In the genomic region with DNA sequence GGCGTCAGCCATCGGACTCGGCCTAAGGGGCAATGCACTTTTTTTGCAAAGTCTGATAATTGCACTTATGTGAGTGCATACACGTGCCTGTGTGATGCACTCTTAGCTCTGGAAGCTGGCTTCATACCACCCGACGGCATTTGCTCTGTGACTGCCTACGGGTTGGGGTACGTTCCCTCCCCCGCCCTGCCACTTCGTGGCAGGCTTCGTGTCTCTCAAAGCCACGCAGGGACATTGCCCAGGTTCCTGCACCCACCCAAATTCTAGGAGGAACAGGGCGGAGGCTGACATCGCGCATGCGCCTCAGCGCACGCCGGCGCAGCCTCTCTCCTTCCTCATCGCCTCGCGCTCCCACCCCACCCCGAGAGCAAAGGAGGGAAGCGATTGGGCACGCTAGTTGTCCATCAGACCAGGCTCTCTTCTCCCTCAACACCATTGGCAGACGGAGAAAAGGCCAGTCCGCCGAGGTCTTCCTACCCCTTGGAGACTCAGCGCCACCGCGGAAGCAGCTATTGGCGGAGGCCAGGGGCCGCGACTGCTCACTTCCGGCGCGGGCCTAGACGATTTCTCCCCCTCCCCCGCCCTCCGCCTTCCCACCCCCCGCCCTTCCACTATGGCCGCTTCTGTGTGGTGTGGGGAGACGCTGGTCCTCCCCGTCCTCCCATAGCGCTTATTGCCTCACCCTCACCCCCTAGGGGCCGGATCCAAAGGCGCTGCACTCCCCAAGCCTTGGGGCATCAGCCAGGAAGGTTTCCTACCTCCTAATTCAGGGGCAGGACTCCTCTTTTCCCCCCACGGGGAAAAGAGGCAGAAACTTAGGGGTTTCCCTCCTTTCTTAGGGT, we compare ENCODE assay signal across 8 cellular contexts. TPM values are rescaled to one million over a fixed set of nuclear protein-coding genes. Genes with fewer than 3 reads are reported as not detected.
DNase-seq lines count a peak whose midpoint lies in the region; ATAC-seq and TF ChIP-seq lines count a peak whose summit lies in the region.

A gene with protein sequence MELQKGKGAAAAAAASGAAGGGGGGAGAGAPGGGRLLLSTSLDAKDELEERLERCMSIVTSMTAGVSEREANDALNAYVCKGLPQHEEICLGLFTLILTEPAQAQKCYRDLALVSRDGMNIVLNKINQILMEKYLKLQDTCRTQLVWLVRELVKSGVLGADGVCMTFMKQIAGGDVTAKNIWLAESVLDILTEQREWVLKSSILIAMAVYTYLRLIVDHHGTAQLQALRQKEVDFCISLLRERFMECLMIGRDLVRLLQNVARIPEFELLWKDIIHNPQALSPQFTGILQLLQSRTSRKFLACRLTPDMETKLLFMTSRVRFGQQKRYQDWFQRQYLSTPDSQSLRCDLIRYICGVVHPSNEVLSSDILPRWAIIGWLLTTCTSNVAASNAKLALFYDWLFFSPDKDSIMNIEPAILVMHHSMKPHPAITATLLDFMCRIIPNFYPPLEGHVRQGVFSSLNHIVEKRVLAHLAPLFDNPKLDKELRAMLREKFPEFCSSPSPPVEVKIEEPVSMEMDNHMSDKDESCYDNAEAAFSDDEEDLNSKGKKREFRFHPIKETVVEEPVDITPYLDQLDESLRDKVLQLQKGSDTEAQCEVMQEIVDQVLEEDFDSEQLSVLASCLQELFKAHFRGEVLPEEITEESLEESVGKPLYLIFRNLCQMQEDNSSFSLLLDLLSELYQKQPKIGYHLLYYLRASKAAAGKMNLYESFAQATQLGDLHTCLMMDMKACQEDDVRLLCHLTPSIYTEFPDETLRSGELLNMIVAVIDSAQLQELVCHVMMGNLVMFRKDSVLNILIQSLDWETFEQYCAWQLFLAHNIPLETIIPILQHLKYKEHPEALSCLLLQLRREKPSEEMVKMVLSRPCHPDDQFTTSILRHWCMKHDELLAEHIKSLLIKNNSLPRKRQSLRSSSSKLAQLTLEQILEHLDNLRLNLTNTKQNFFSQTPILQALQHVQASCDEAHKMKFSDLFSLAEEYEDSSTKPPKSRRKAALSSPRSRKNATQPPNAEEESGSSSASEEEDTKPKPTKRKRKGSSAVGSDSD (plus strand): TSS at position 588 of the 842 bp plus-strand sequence. CDS start 585 bp downstream, outside the sequence.

- no peaks in the 10 kb centered on the region for H3K27me3 ChIP-seq in mucosa of rectum (ENCODE audit: control insufficient read depth in 2 of 2, insufficient read depth in 2 of 2, low read length in 2 of 2)

- H3K36me3 ChIP-seq in mucosa of rectum (ENCODE audit: control insufficient read depth in 2 of 2, insufficient read depth in 2 of 2, low read length in 2 of 2): no peaks in the 10 kb centered on the region

- in situ Hi-C loops in KBM-7 (cut with MboI; ENCODE audit: low pct_unique_long_range_greater_than_20kb, low sequenced_read_pairs): no loop called here

- H3K4me1 Mint-ChIP-seq in activated T-cell treated with anti-CD3 and anti-CD28 coated beads, Interleukin-2, amount 50 U/mL, for 24 hours (ENCODE audit: low read depth): peaks cover 37% of the 10 kb centered on the region

- no peaks in the 10 kb centered on the region for H3K27me3 Mint-ChIP-seq in activated T-cell treated with anti-CD3 and anti-CD28 coated beads, Interleukin-2, amount 50 U/mL, for 24 hours

- peak; percentile 75 for TF ChIP-seq POLR2A in erythroblast (IDR thresholded peaks at IDR 0.05; ENCODE audit: low read length)

- peak; percentile 100 for DNase-seq in DMS53 (lab: John Stamatoyannopoulos, UW)
- peak; percentile 100 for DNase-seq in KBM-7
- DNase-seq in activated T-cell treated with anti-CD3 and anti-CD28 coated beads, Interleukin-2, amount 50 U/mL, for 24 hours: peak; percentile 98
- peak; percentile 100 for DNase-seq in erythroblast (lab: John Stamatoyannopoulos, UW)
- peak; percentile 99 for DNase-seq in stimulated activated CD8-positive, alpha-beta memory T cell treated with anti-CD3 and anti-CD28 coated beads, Interleukin-4, amount 100 ng/mL, for 48 hours

- H3K27ac ChIP-seq in mucosa of rectum (ENCODE audit: low read depth in 2 of 2, low read length in 2 of 2): peak within 1 kb of the TSS; percentile 95 to 97

- no peaks in the 10 kb centered on the region for H3K9me3 ChIP-seq in mucosa of rectum (ENCODE audit: control insufficient read depth in 2 of 2, low read length in 2 of 2)

- peak within 1 kb of the TSS; percentile 93 for H3K4me3 Mint-ChIP-seq in activated T-cell treated with anti-CD3 and anti-CD28 coated beads, Interleukin-2, amount 50 U/mL, for 24 hours

- H3K9me3 Mint-ChIP-seq in activated T-cell treated with anti-CD3 and anti-CD28 coated beads, Interleukin-2, amount 50 U/mL, for 24 hours: no peaks in the 10 kb centered on the region

- peak within 1 kb of the TSS; percentile 93 to 96 for H3K4me3 ChIP-seq in mucosa of rectum (ENCODE audit: low read length in 2 of 2)

- H3K9ac ChIP-seq in mucosa of rectum (ENCODE audit: low read depth in 1 of 2, low read length in 2 of 2): peak within 1 kb of the TSS; percentile 99 to 100

- H3K27ac Mint-ChIP-seq in activated T-cell treated with anti-CD3 and anti-CD28 coated beads, Interleukin-2, amount 50 U/mL, for 24 hours: peak within 1 kb of the TSS; percentile 97

- H3K4me1 ChIP-seq in mucosa of rectum (ENCODE audit: control insufficient read depth in 2 of 2, insufficient read depth in 2 of 2, low read length in 2 of 2): peaks cover 7% of the 10 kb centered on the region in 2 donors

- ATAC-seq in GM21717 (IDR thresholded peaks at IDR 0.05; ENCODE audit: unreplicated experiment): peak; percentile 85

- H3K36me3 Mint-ChIP-seq in activated T-cell treated with anti-CD3 and anti-CD28 coated beads, Interleukin-2, amount 50 U/mL, for 24 hours (ENCODE audit: low read depth): peaks cover 35% of the 10 kb centered on the region

TF ChIP-seq in PFSK-1, 5 proteins besides CTCF, POLR2A, EP300 and RAD21:
- TF ChIP-seq SIN3A (IDR thresholded peaks at IDR 0.05; ENCODE audit: borderline replicate concordance, insufficient read depth, low read length): no peak; the same call in 1 of the 2 replicates
- peak; percentile 58 for TF ChIP-seq FOXP2 (optimal IDR thresholded peaks at IDR 0.05; ENCODE audit: borderline replicate concordance, extremely low read depth, extremely low read length, insufficient read depth)
- TF ChIP-seq, protein P1, sequence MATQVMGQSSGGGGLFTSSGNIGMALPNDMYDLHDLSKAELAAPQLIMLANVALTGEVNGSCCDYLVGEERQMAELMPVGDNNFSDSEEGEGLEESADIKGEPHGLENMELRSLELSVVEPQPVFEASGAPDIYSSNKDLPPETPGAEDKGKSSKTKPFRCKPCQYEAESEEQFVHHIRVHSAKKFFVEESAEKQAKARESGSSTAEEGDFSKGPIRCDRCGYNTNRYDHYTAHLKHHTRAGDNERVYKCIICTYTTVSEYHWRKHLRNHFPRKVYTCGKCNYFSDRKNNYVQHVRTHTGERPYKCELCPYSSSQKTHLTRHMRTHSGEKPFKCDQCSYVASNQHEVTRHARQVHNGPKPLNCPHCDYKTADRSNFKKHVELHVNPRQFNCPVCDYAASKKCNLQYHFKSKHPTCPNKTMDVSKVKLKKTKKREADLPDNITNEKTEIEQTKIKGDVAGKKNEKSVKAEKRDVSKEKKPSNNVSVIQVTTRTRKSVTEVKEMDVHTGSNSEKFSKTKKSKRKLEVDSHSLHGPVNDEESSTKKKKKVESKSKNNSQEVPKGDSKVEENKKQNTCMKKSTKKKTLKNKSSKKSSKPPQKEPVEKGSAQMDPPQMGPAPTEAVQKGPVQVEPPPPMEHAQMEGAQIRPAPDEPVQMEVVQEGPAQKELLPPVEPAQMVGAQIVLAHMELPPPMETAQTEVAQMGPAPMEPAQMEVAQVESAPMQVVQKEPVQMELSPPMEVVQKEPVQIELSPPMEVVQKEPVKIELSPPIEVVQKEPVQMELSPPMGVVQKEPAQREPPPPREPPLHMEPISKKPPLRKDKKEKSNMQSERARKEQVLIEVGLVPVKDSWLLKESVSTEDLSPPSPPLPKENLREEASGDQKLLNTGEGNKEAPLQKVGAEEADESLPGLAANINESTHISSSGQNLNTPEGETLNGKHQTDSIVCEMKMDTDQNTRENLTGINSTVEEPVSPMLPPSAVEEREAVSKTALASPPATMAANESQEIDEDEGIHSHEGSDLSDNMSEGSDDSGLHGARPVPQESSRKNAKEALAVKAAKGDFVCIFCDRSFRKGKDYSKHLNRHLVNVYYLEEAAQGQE (IDR thresholded peaks at IDR 0.05; ENCODE audit: insufficient read depth in 1 of 2, low read depth in 2 of 2, low read length in 2 of 2): peak in 1 of 2 experiments; percentile 57; a peak in 2 of 4 replicates
- TF ChIP-seq POLR2AphosphoS5 (IDR thresholded peaks at IDR 0.05; ENCODE audit: low read depth, low read length): no peak; the same call in 1 of the 2 replicates
- peak; percentile 91; the same call in 1 of the 2 replicates for TF ChIP-seq TAF1 (IDR thresholded peaks at IDR 0.05; ENCODE audit: borderline replicate concordance, insufficient read depth, low read length)

RNA-seq across cellular contexts. Expression of the gene that starts here (rescaled TPM):
- 39.9 TPM for polyA plus RNA-seq in PFSK-1 (2012; ENCODE audit: insufficient read length, low read depth)

Comparison
In these comparisons a context has a peak if more than half of its experiments do, and no peak if none do; other contexts are left out.
1. Peak in every context shown above with its lines: DNase-seq, ATAC-seq, H3K4me3 ChIP-seq and H3K27ac ChIP-seq.